Comparison of ENCODE assay signal across 1 cellular context in genomic region chr1:43366601-43367025, GRCh38.
TF ChIP-seq lines count a peak whose summit lies in the region.

No MANE protein-coding gene starts in this region.

TF ChIP-seq in endothelial cell of umbilical vein, 7 proteins besides CTCF, POLR2A, EP300 and RAD21:
- TF ChIP-seq POLR2AphosphoS5 (IDR thresholded peaks at IDR 0.05; ENCODE audit: insufficient read depth, low read depth, low read length), result peak; percentile 45
- no peak for TF ChIP-seq EZH2 (IDR thresholded peaks at IDR 0.05; ENCODE audit: borderline replicate concordance, low read depth, low read length, severe bottlenecking)
- TF ChIP-seq GATA2 (IDR thresholded peaks at IDR 0.05; ENCODE audit: insufficient read depth, insufficient read length, low read depth, low read length), result no peak
- no peak for TF ChIP-seq MAX (IDR thresholded peaks at IDR 0.05; ENCODE audit: insufficient read depth, insufficient read length)
- TF ChIP-seq JUN (IDR thresholded peaks at IDR 0.05; ENCODE audit: borderline replicate concordance, insufficient read depth, insufficient read length, low read depth), result no peak
- TF ChIP-seq MYC (IDR thresholded peaks at IDR 0.05; ENCODE audit: low read depth, low read length), result no peak
TF ChIP-seq in endothelial cell of umbilical vein: peak in this region for 1.
